Comparison of ENCODE assay signal across 17 cellular contexts in the genomic region with DNA sequence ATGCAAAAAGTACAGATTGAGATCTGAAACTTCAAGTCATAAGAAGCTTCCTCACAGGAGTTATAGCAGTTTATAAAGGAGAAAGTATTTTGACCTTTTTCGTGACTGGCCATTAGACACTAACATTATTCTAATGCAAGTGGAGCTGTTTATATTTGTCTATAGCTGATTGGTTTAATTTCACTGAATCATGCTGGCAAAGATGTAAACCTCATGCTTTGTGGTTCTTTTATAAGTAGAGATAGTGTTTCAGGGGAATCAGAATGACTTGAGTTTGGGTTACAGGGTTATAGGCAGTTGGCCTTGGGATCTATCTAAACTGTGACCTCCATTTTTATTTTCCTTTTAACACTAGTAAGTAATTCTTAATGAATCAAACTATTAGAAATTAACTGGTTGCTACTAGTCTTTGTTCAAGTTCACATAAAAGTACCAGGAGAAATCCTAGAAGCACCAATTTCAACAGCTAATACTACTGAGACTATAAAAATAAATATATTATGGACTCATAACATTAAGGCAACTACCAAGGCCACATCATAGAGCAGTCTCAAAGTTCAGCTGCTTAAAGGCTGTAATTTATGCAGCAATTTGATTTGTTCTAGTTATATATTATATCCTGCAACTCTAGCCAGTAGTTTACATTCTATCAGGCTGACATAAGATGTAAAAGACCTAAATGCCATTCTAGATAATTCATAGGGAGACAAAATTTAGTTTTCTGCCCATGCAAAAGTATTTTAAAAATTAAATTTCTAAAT.
DNase-seq lines count a peak whose midpoint lies in the region; FAIRE-seq and TF ChIP-seq lines count a peak whose summit lies in the region.
"Had no signal": no experiment of that assay in that cellular context is flagged by ENCODE, and none has a peak within 500 bp of the region (broad histone marks: within the 10 kb centered on the region; RNA-seq: fewer than 3 reads in every experiment).

No MANE protein-coding gene starts in this region.

- TF ChIP-seq CTCF in chondrocyte (IDR thresholded peaks at IDR 0.05) (no peak), nephron (IDR thresholded peaks at IDR 0.05; ENCODE audit: unreplicated experiment in 3 of 3) (no peak)

- H3K27me3 Mint-ChIP-seq in chondrocyte (ENCODE audit: low read depth), result no peaks in the 10 kb centered on the region
- H3K27me3 Mint-ChIP-seq in nephron (ENCODE audit: low read depth), result no peaks in the 10 kb centered on the region
- H3K27me3 Mint-ChIP-seq: CD4-positive, alpha-beta memory T cell; naive B cell had no signal

- H3K9me3 Mint-ChIP-seq in chondrocyte (ENCODE audit: low read depth) (no peaks in the 10 kb centered on the region), nephron (no peaks in the 10 kb centered on the region)
- H3K9me3 Mint-ChIP-seq: CD4-positive, alpha-beta memory T cell; naive B cell had no signal

- H3K27ac Mint-ChIP-seq in chondrocyte (ENCODE audit: unreplicated experiment), result peak overlapping the region; percentile 88
- peak overlapping the region; percentile 49 to 87 (median 55) for H3K27ac Mint-ChIP-seq in nephron
- H3K27ac Mint-ChIP-seq: CD4-positive, alpha-beta memory T cell; naive B cell had no signal

- H3K36me3 Mint-ChIP-seq in chondrocyte (ENCODE audit: low read depth) (no peaks in the 10 kb centered on the region), nephron (ENCODE audit: low read depth) (no peaks in the 10 kb centered on the region)
- H3K36me3 Mint-ChIP-seq: naive B cell had no signal

- H3K4me3 Mint-ChIP-seq in chondrocyte (ENCODE audit: unreplicated experiment) (no peak overlapping the region), nephron (no peak overlapping the region)
- H3K4me3 Mint-ChIP-seq: CD4-positive, alpha-beta memory T cell; naive B cell had no signal

- H3K4me1 Mint-ChIP-seq in chondrocyte (ENCODE audit: low read depth), result peaks cover 39% of the 10 kb centered on the region
- peaks cover 13% of the 10 kb centered on the region for H3K4me1 Mint-ChIP-seq in nephron

- DNase-seq in EH (ENCODE audit: low read depth), result peak; percentile 80
- DNase-seq in M059J (ENCODE audit: low read depth), result peak; percentile 77
- no peak for DNase-seq in chondrocyte (ENCODE audit: low spot score)
- no peak for DNase-seq in NCI-H748 (lab: John Stamatoyannopoulos, UW; ENCODE audit: unreplicated experiment)
- DNase-seq in activated CD4-positive, CD25-positive, alpha-beta regulatory T cell treated with anti-CD3 and anti-CD28 coated beads, Interleukin-2, amount 50 U/mL, for 72 hours, result no peak
- no peak for DNase-seq in frontal cortex (ENCODE audit: low spot score in 2 of 2)
- DNase-seq: activated gamma-delta T cell treated with Interleukin-2 at 50 U/mL for 16 hours; CD4-positive, alpha-beta memory T cell; effector CD4-positive, alpha-beta T cell; head of caudate nucleus; left cardiac atrium; naive B cell; NCI-H526; right cardiac atrium; Right ventricle myocardium superior; stimulated activated naive CD8-positive, alpha-beta T cell treated with anti-CD3 and anti-CD28 coated beads, Interleukin-15, Interleukin-2, amounts not matched to agents 100 U/mL and 50 U/mL, for 24 hours had no signal

- FAIRE-seq in frontal cortex (lab: Jason Lieb, UNC), result no peak

Comparison
In these comparisons a context has a peak if more than half of its experiments do, and no peak if none do; other contexts are left out.
1. DNase-seq: peak in EH (single experiment) and M059J (single experiment); none in chondrocyte (single experiment), NCI-H748 (single experiment), activated CD4-positive, CD25-positive, alpha-beta regulatory T cell treated with anti-CD3 and anti-CD28 coated beads, Interleukin-2, amount 50 U/mL, for 72 hours (single experiment) and frontal cortex (0 of 2).